In genomic region chr14:32252030-32252670, GRCh38 we compare ENCODE assay signal across 8 cellular contexts. TPM values are rescaled to one million over a fixed set of nuclear protein-coding genes. Genes with fewer than 3 reads are reported as not detected.
DNase-seq lines count a peak whose midpoint lies in the region; ATAC-seq and TF ChIP-seq lines count a peak whose summit lies in the region.

No MANE protein-coding gene starts in this region.

- no peak overlapping the region for H3K4me3 ChIP-seq in lung

- ATAC-seq in GM19035 (IDR thresholded peaks at IDR 0.05; ENCODE audit: unreplicated experiment) (peak; percentile 82), HG03378 (IDR thresholded peaks at IDR 0.05; ENCODE audit: unreplicated experiment) (peak; percentile 83), lung (ENCODE audit: insufficient read depth, low FRiP score) (peak; percentile 85)
- ATAC-seq in activated CD4-positive, CD25-positive, alpha-beta regulatory T cell treated with anti-CD3 and anti-CD28 coated beads, Interleukin-2, amount 50 U/mL, for 24 hours: peak; percentile 86 to 88
- peak; percentile 86 for ATAC-seq in stimulated activated memory B cell treated with anti-CD40 and anti-IgM and Interleukin-4, amounts not matched to agents 10 μg/mL and 1 μg/mL and 100 μg/mL, for 72 hours

- no peaks in the 10 kb centered on the region for H3K4me1 Mint-ChIP-seq in stimulated activated memory B cell treated with anti-CD40 and anti-IgM and Interleukin-4, amounts not matched to agents 10 μg/mL and 1 μg/mL and 100 μg/mL, for 72 hours

- DNase-seq in CD1c-positive myeloid dendritic cell (ENCODE audit: extremely low spot score): peak; percentile 78
- peak; percentile 59 for DNase-seq in NCI-H226
- peak; percentile 53 for DNase-seq in ecto neural progenitor cell (ENCODE audit: low spot score)
- peak; percentile 59 for DNase-seq in lung (ENCODE audit: low spot score)

- TF ChIP-seq CTCF in lung (IDR thresholded peaks at IDR 0.05; ENCODE audit: control extremely low read depth, extremely low read depth): peak; percentile 82

- no peak overlapping the region for H3K4me3 Mint-ChIP-seq in stimulated activated memory B cell treated with anti-CD40 and anti-IgM and Interleukin-4, amounts not matched to agents 10 μg/mL and 1 μg/mL and 100 μg/mL, for 72 hours

- H3K36me3 Mint-ChIP-seq in stimulated activated memory B cell treated with anti-CD40 and anti-IgM and Interleukin-4, amounts not matched to agents 10 μg/mL and 1 μg/mL and 100 μg/mL, for 72 hours: no peaks in the 10 kb centered on the region

- H3K27ac ChIP-seq in lung (ENCODE audit: low read depth in 1 of 2, low read length in 1 of 2): peak overlapping the region in 1 of 2 donors; percentile 35

- H3K9me3 ChIP-seq in lung (ENCODE audit: control insufficient read depth in 2 of 2, insufficient read depth in 1 of 2, low read length in 1 of 2): no peaks in the 10 kb centered on the region

- H3K27me3 Mint-ChIP-seq in stimulated activated memory B cell treated with anti-CD40 and anti-IgM and Interleukin-4, amounts not matched to agents 10 μg/mL and 1 μg/mL and 100 μg/mL, for 72 hours: no peaks in the 10 kb centered on the region

- H3K27ac Mint-ChIP-seq in stimulated activated memory B cell treated with anti-CD40 and anti-IgM and Interleukin-4, amounts not matched to agents 10 μg/mL and 1 μg/mL and 100 μg/mL, for 72 hours: no peak overlapping the region

- 59 to 62% methylated on average over 3 of the region's 3 CpGs for WGBS in lung, 2 donors

- H3K36me3 ChIP-seq in lung (ENCODE audit: control insufficient read depth in 2 of 2, insufficient read depth in 2 of 2, low read length in 2 of 2): no peaks in the 10 kb centered on the region

- H3K27me3 ChIP-seq in lung (ENCODE audit: control insufficient read depth, insufficient read depth): no peaks in the 10 kb centered on the region

- H3K4me1 ChIP-seq in lung (ENCODE audit: control insufficient read depth in 2 of 2, insufficient read depth in 2 of 2, low read length in 2 of 2): peaks cover 0 to 3% of the 10 kb centered on the region in 2 donors

- H3K9me3 Mint-ChIP-seq in stimulated activated memory B cell treated with anti-CD40 and anti-IgM and Interleukin-4, amounts not matched to agents 10 μg/mL and 1 μg/mL and 100 μg/mL, for 72 hours: no peaks in the 10 kb centered on the region

RNA-seq across cellular contexts. Expression of gene RNU6-8, which starts 49.1 kb away (rescaled TPM):
- not detected for total RNA-seq in lung
- polyA plus RNA-seq in lung: not detected

RNA-seq across cellular contexts. Expression of gene RNU6-7, which starts 50.3 kb away (rescaled TPM):
- not detected for total RNA-seq in lung
- polyA plus RNA-seq in lung: not detected
